9 cellular contexts compared by ENCODE assay signal in genomic region chr14:67240978-67241415, GRCh38. TPM values are rescaled to one million over a fixed set of nuclear protein-coding genes. Genes with fewer than 3 reads are reported as not detected.
DNase-seq lines count a peak whose midpoint lies in the region; ATAC-seq, FAIRE-seq and TF ChIP-seq lines count a peak whose summit lies in the region.
"Had no signal": no experiment of that assay in that cellular context is flagged by ENCODE, and none has a peak within 500 bp of the region (broad histone marks: within the 10 kb centered on the region; RNA-seq: fewer than 3 reads in every experiment).

No MANE protein-coding gene starts in this region.

- peak overlapping the region; percentile 92 to 96 for H3K27ac ChIP-seq in kidney (ENCODE audit: low read depth in 2 of 2, low read length in 2 of 2)

- no peak for FAIRE-seq in kidney (lab: Jason Lieb, UNC)
- FAIRE-seq: TTC549 had no signal

- no peaks in the 10 kb centered on the region for H3K36me3 ChIP-seq in kidney (ENCODE audit: control insufficient read depth in 1 of 2, insufficient read depth in 2 of 2, low read length in 2 of 2)

- intact Hi-C loops in kidney (cut with DNase I), result no loop called here

- ATAC-seq in GM19023 (IDR thresholded peaks at IDR 0.05; ENCODE audit: unreplicated experiment), result peak; percentile 91
- peak; percentile 92 for ATAC-seq in HG03196 (IDR thresholded peaks at IDR 0.05; ENCODE audit: unreplicated experiment)
- ATAC-seq in activated CD4-positive, CD25-positive, alpha-beta regulatory T cell treated with anti-CD3 and anti-CD28 coated beads, Interleukin-2, amount 50 U/mL, for 24 hours, result peak; percentile 95

- DNase-seq in AG09319 (ENCODE audit: extremely low read depth, low read depth) (peak; percentile 89), NCI-H226 (peak; percentile 98), cerebellar nuclear complex (lab: John Stamatoyannopoulos, UW) (peak; percentile 57 to 78), kidney (peak; percentile 99)
- DNase-seq in stimulated activated CD4-positive, alpha-beta T cell treated with anti-CD3 and anti-CD28 coated beads, Interleukin-15, amount 100 ng/mL, for 1 hour (ENCODE audit: low read depth in 1 of 2, low spot score in 1 of 2), result peak; percentile 84 to 88

- peak overlapping the region; percentile 74 to 90 for H3K4me3 ChIP-seq in kidney (ENCODE audit: low read length in 2 of 2)

- peak overlapping the region; percentile 41 to 98 for H3K9ac ChIP-seq in kidney (ENCODE audit: low read length in 2 of 2)

- no peaks in the 10 kb centered on the region for H3K9me3 ChIP-seq in kidney (ENCODE audit: control insufficient read depth in 1 of 2, low read length in 2 of 2)

- peaks cover 5 to 7% of the 10 kb centered on the region in 2 donors for H3K4me1 ChIP-seq in kidney (ENCODE audit: control insufficient read depth in 1 of 2, insufficient read depth in 1 of 2, low read depth in 1 of 2, low read length in 2 of 2)

- no peak for TF ChIP-seq CTCF in AG09319 (IDR thresholded peaks at IDR 0.05; ENCODE audit: low read depth, low read length)
- no peak for TF ChIP-seq CTCF in kidney (IDR thresholded peaks at IDR 0.05; ENCODE audit: borderline replicate concordance, extremely low read depth, insufficient read depth)

RNA-seq across cellular contexts. Expression of gene PALS1, which starts 0.2 kb away (rescaled TPM):
- total RNA-seq in kidney, result 33.3 TPM
- polyA plus RNA-seq in kidney (ENCODE audit: insufficient read depth, low read depth, low replicate concordance), result 20.6 TPM

RNA-seq across cellular contexts. Expression of gene GARIN2, which starts 51.8 kb away (rescaled TPM):
- 0.28 TPM for total RNA-seq in kidney
- polyA plus RNA-seq in kidney (ENCODE audit: insufficient read depth, low read depth, low replicate concordance), result 0.67 TPM

Comparison
In these comparisons a context has a peak if more than half of its experiments do, and no peak if none do; other contexts are left out.
1. Peak in every context shown above with its lines: DNase-seq, ATAC-seq, H3K4me3 ChIP-seq and H3K27ac ChIP-seq.